In genomic region chr12:76033116-76034001, GRCh38 we compare ENCODE assay signal across 9 cellular contexts.
DNase-seq lines count a peak whose midpoint lies in the region; ATAC-seq and TF ChIP-seq lines count a peak whose summit lies in the region.
"Had no signal": no experiment of that assay in that cellular context is flagged by ENCODE, and none has a peak within 500 bp of the region (broad histone marks: within the 10 kb centered on the region; RNA-seq: fewer than 3 reads in every experiment).

No MANE protein-coding gene starts in this region.

- ATAC-seq in stimulated activated memory B cell treated with anti-CD40 and anti-IgM and Interleukin-4, amounts not matched to agents 10 μg/mL and 1 μg/mL and 100 μg/mL, for 72 hours = no peak

- peak overlapping the region in 1 of 2 donors; percentile 99 for H3K27ac ChIP-seq in tibial artery

- H3K4me1 Mint-ChIP-seq in T-helper 1 cell treated with Interleukin-12 subunit alpha and Interleukin-12 subunit beta and Interleukin-4 antibody, amounts not matched to agents 30 μg/mL and 1 μg/mL, for 36 hours (ENCODE audit: low read depth) = peaks cover 45% of the 10 kb centered on the region
- H3K4me1 Mint-ChIP-seq in activated naive CD8-positive, alpha-beta T cell (ENCODE audit: low read depth) = peaks cover 54% of the 10 kb centered on the region
- H3K4me1 Mint-ChIP-seq in stimulated activated memory B cell treated with anti-CD40 and anti-IgM and Interleukin-4, amounts not matched to agents 10 μg/mL and 1 μg/mL and 100 μg/mL, for 72 hours = peaks cover 32% of the 10 kb centered on the region

- no peaks in the 10 kb centered on the region for H3K9me3 Mint-ChIP-seq in T-helper 1 cell treated with Interleukin-12 subunit alpha and Interleukin-12 subunit beta and Interleukin-4 antibody, amounts not matched to agents 30 μg/mL and 1 μg/mL, for 36 hours
- H3K9me3 Mint-ChIP-seq in activated naive CD8-positive, alpha-beta T cell (ENCODE audit: low read depth) = no peaks in the 10 kb centered on the region
- no peaks in the 10 kb centered on the region for H3K9me3 Mint-ChIP-seq in stimulated activated memory B cell treated with anti-CD40 and anti-IgM and Interleukin-4, amounts not matched to agents 10 μg/mL and 1 μg/mL and 100 μg/mL, for 72 hours

- H3K36me3 ChIP-seq in tibial artery = no peaks in the 10 kb centered on the region

- peak overlapping the region; percentile 98 for H3K4me3 Mint-ChIP-seq in T-helper 1 cell treated with Interleukin-12 subunit alpha and Interleukin-12 subunit beta and Interleukin-4 antibody, amounts not matched to agents 30 μg/mL and 1 μg/mL, for 36 hours
- H3K4me3 Mint-ChIP-seq in activated naive CD8-positive, alpha-beta T cell = peak overlapping the region; percentile 96
- no peak overlapping the region for H3K4me3 Mint-ChIP-seq in stimulated activated memory B cell treated with anti-CD40 and anti-IgM and Interleukin-4, amounts not matched to agents 10 μg/mL and 1 μg/mL and 100 μg/mL, for 72 hours

- H3K27me3 Mint-ChIP-seq in T-helper 1 cell treated with Interleukin-12 subunit alpha and Interleukin-12 subunit beta and Interleukin-4 antibody, amounts not matched to agents 30 μg/mL and 1 μg/mL, for 36 hours (ENCODE audit: low read depth) = peaks cover 6% of the 10 kb centered on the region
- H3K27me3 Mint-ChIP-seq in activated naive CD8-positive, alpha-beta T cell = no peaks in the 10 kb centered on the region
- no peaks in the 10 kb centered on the region for H3K27me3 Mint-ChIP-seq in stimulated activated memory B cell treated with anti-CD40 and anti-IgM and Interleukin-4, amounts not matched to agents 10 μg/mL and 1 μg/mL and 100 μg/mL, for 72 hours

- no peak for TF ChIP-seq CTCF in tibial artery (IDR thresholded peaks at IDR 0.05)

- H3K27ac Mint-ChIP-seq in T-helper 1 cell treated with Interleukin-12 subunit alpha and Interleukin-12 subunit beta and Interleukin-4 antibody, amounts not matched to agents 30 μg/mL and 1 μg/mL, for 36 hours = peak overlapping the region; percentile 96
- H3K27ac Mint-ChIP-seq in activated naive CD8-positive, alpha-beta T cell = peak overlapping the region; percentile 98
- peak overlapping the region; percentile 90 for H3K27ac Mint-ChIP-seq in stimulated activated memory B cell treated with anti-CD40 and anti-IgM and Interleukin-4, amounts not matched to agents 10 μg/mL and 1 μg/mL and 100 μg/mL, for 72 hours

- no peaks in the 10 kb centered on the region for H3K27me3 ChIP-seq in tibial artery

- H3K9me3 ChIP-seq in iPS-18c (ENCODE audit: control insufficient read depth, insufficient read depth, low read length) (no peaks in the 10 kb centered on the region), tibial artery (no peaks in the 10 kb centered on the region)

- H3K36me3 Mint-ChIP-seq in T-helper 1 cell treated with Interleukin-12 subunit alpha and Interleukin-12 subunit beta and Interleukin-4 antibody, amounts not matched to agents 30 μg/mL and 1 μg/mL, for 36 hours (ENCODE audit: low read depth) = peaks cover 26% of the 10 kb centered on the region
- H3K36me3 Mint-ChIP-seq in activated naive CD8-positive, alpha-beta T cell = peaks cover 11% of the 10 kb centered on the region
- H3K36me3 Mint-ChIP-seq in stimulated activated memory B cell treated with anti-CD40 and anti-IgM and Interleukin-4, amounts not matched to agents 10 μg/mL and 1 μg/mL and 100 μg/mL, for 72 hours = no peaks in the 10 kb centered on the region

- H3K4me3 ChIP-seq in iPS-18c (ENCODE audit: insufficient read depth, low read depth, low read length) (peak overlapping the region; percentile 85; the same call in 1 of the 2 replicates), tibial artery (no peak overlapping the region)

- no peak for DNase-seq in T-helper 1 cell
- DNase-seq in tibial artery = no peak
- no peak for DNase-seq in NCI-H510A (lab: John Stamatoyannopoulos, UW)
- DNase-seq in stimulated activated naive CD4-positive, alpha-beta T cell treated with Interleukin-2 at 50 U/mL for 16 hours (lab: John Stamatoyannopoulos, UW) = no peak
- DNase-seq: NCI-H510A treated with DMSO at 0.1 percent for 48 hours had no signal

- intact Hi-C loops in tibial artery (cut with DNase I; ENCODE audit: low total_unique reads) = loop anchor here (5.0 kb wide), 2 partner anchors 51 to 521 kb away; partner anchors contain the start of gene KRR1

- H3K4me1 ChIP-seq in tibial artery = peaks cover 0 to 29% (median 7%) of the 10 kb centered on the region in 4 donors
